In the genomic region with DNA sequence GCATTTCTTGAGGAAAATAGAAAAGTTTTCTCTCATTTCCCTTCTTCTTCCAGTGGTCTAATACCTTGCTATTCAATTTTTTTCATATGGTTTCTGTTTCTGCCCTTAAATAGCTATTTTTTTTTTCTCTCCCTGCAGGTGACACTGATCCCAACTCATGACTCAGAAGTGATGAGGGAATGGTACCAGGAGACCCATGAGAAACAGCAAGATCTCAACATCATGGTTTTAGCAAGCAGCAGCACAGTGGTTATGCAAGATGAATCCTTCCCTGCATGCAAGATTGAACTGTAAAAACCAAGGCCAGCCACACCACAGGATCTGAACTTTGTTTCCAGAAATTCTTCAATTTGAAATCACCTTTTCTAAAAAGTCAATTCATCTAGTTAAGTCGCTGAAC, we compare ENCODE assay signal across 16 cellular contexts.
"Had no signal": no experiment of that assay in that cellular context is flagged by ENCODE, and none has a peak within 500 bp of the region (broad histone marks: within the 10 kb centered on the region; RNA-seq: fewer than 3 reads in every experiment).

No MANE protein-coding gene starts in this region.

- H3K27me3 Mint-ChIP-seq: naive thymus-derived CD8-positive, alpha-beta T cell; progenitor cell of endocrine pancreas had no signal

- H3K9me3 ChIP-seq: adrenal gland, breast epithelium, thyroid gland, vagina had no signal

- H3K4me1 Mint-ChIP-seq: activated naive CD4-positive, alpha-beta T cell treated with anti-CD3 and anti-CD28 coated beads, Interleukin-2, amount 10 ng/mL, durations not matched to agents 7 days and 5 days; naive thymus-derived CD8-positive, alpha-beta T cell had no signal

- H3K27ac ChIP-seq: adrenal gland, breast epithelium, thyroid gland, vagina had no signal

- H3K36me3 ChIP-seq: breast epithelium had no signal

- H3K4me3 Mint-ChIP-seq: activated naive CD4-positive, alpha-beta T cell treated with anti-CD3 and anti-CD28 coated beads, Interleukin-2, amount 10 ng/mL, durations not matched to agents 7 days and 5 days; naive thymus-derived CD8-positive, alpha-beta T cell had no signal

- H3K4me1 ChIP-seq: adrenal gland, breast epithelium, thyroid gland had no signal

- DNase-seq: activated naive CD4-positive, alpha-beta T cell treated with anti-CD3 and anti-CD28 coated beads, Interleukin-2, amount 10 ng/mL, durations not matched to agents 7 days and 5 days; adrenal gland; cortex of kidney; effector CD8-positive, alpha-beta T cell; left colon; naive thymus-derived CD8-positive, alpha-beta T cell; nucleus accumbens; right cardiac atrium; thyroid gland had no signal

- ATAC-seq: activated CD4-positive, CD25-positive, alpha-beta regulatory T cell treated with anti-CD3 and anti-CD28 coated beads, Interleukin-2, amount 50 U/mL, for 24 hours; left colon; naive thymus-derived CD8-positive, alpha-beta T cell; right cardiac atrium had no signal

- H3K27me3 ChIP-seq: adrenal gland, breast epithelium, thyroid gland, vagina had no signal

- H3K27ac Mint-ChIP-seq: activated naive CD4-positive, alpha-beta T cell treated with anti-CD3 and anti-CD28 coated beads, Interleukin-2, amount 10 ng/mL, durations not matched to agents 7 days and 5 days; activated T-helper 2 cell treated with anti-CD3 and anti-CD28 coated beads, Interferon-gamma antibody, Interleukin-2, Interleukin-4, amounts not matched to agents 10 μg/mL and 5 μg/mL and 100 μg/mL, durations not matched to agents 14 hours and 24 hours and 36 hours; naive thymus-derived CD8-positive, alpha-beta T cell; progenitor cell of endocrine pancreas had no signal

- H3K4me3 ChIP-seq: adrenal gland, breast epithelium, lung, smooth muscle cell, thyroid gland, vagina had no signal

- H3K9me3 Mint-ChIP-seq: activated naive CD4-positive, alpha-beta T cell treated with anti-CD3 and anti-CD28 coated beads, Interleukin-2, amount 10 ng/mL, durations not matched to agents 7 days and 5 days; activated T-helper 2 cell treated with anti-CD3 and anti-CD28 coated beads, Interferon-gamma antibody, Interleukin-2, Interleukin-4, amounts not matched to agents 10 μg/mL and 5 μg/mL and 100 μg/mL, durations not matched to agents 14 hours and 24 hours and 36 hours; naive thymus-derived CD8-positive, alpha-beta T cell had no signal

- H3K36me3 Mint-ChIP-seq: activated naive CD4-positive, alpha-beta T cell treated with anti-CD3 and anti-CD28 coated beads, Interleukin-2, amount 10 ng/mL, durations not matched to agents 7 days and 5 days; naive thymus-derived CD8-positive, alpha-beta T cell had no signal
